In genomic region chr20:5131502-5131901, GRCh38 we compare ENCODE assay signal across 16 cellular contexts. TPM values are rescaled to one million over a fixed set of nuclear protein-coding genes. Genes with fewer than 3 reads are reported as not detected.
DNase-seq lines count a peak whose midpoint lies in the region; ATAC-seq lines count a peak whose summit lies in the region.
"Had no signal": no experiment of that assay in that cellular context is flagged by ENCODE, and none has a peak within 500 bp of the region (broad histone marks: within the 10 kb centered on the region; RNA-seq: fewer than 3 reads in every experiment).

No MANE protein-coding gene starts in this region.

- H3K36me3 ChIP-seq in muscle layer of duodenum (ENCODE audit: control insufficient read depth in 1 of 2, insufficient read depth in 2 of 2, low read length in 2 of 2), result no peaks in the 10 kb centered on the region
- H3K36me3 ChIP-seq: ovary had no signal

- peak overlapping the region; percentile 21 for H3K4me3 Mint-ChIP-seq in stimulated activated naive CD8-positive, alpha-beta T cell treated with anti-CD3 and anti-CD28 coated beads, Interleukin-15, Interleukin-2, amounts not matched to agents 100 ng/mL and 50 ng/mL, for 24 hours
- H3K4me3 Mint-ChIP-seq in activated CD4-positive, alpha-beta memory T cell treated with anti-CD3 and anti-CD28 coated beads for 36 hours, result no peak overlapping the region

- no peak for DNase-seq in stimulated activated naive CD8-positive, alpha-beta T cell treated with anti-CD3 and anti-CD28 coated beads, Interleukin-15, Interleukin-2, amounts not matched to agents 100 U/mL and 50 U/mL, for 24 hours
- no peak for DNase-seq in activated CD4-positive, alpha-beta memory T cell treated with anti-CD3 and anti-CD28 coated beads for 36 hours
- DNase-seq in NCI-H2171 (lab: John Stamatoyannopoulos, UW) (no peak), NCI-H2196 treated with DMSO at 0.1 percent for 48 hours (lab: John Stamatoyannopoulos, UW; ENCODE audit: unreplicated experiment) (no peak), GOT3 (lab: John Stamatoyannopoulos, UW) (no peak), MV-4-11 (lab: John Stamatoyannopoulos, UW) (no peak)
- DNase-seq: activated CD4-positive, alpha-beta T cell treated with anti-CD3 and anti-CD28 coated beads, Interleukin-2, amount 50 U/mL, for 48 hours; activated naive CD4-positive, alpha-beta T cell treated with anti-CD3 and anti-CD28 coated beads, Interleukin-2, amount 50 U/mL, for 16 hours; mesendoderm; NCI-H1092 treated with DMSO at 0.1 percent for 48 hours; NCI-H524; ovary; T1000 had no signal

- no peaks in the 10 kb centered on the region for H3K27me3 ChIP-seq in muscle layer of duodenum (ENCODE audit: low read depth, low read length)
- H3K27me3 ChIP-seq: ovary had no signal

- peaks cover 9% of the 10 kb centered on the region for H3K36me3 Mint-ChIP-seq in stimulated activated naive CD8-positive, alpha-beta T cell treated with anti-CD3 and anti-CD28 coated beads, Interleukin-15, Interleukin-2, amounts not matched to agents 100 ng/mL and 50 ng/mL, for 24 hours (ENCODE audit: low read depth)
- peaks cover 6% of the 10 kb centered on the region for H3K36me3 Mint-ChIP-seq in activated CD4-positive, alpha-beta memory T cell treated with anti-CD3 and anti-CD28 coated beads for 36 hours

- intact Hi-C loops in activated CD4-positive, alpha-beta memory T cell treated with anti-CD3 and anti-CD28 coated beads for 36 hours (cut with micrococcal nuclease), result no loop called here

- POLR2A ChIA-PET in activated CD4-positive, alpha-beta memory T cell treated with anti-CD3 and anti-CD28 coated beads for 36 hours (lab: Charles Lee), result no interaction called here

- CTCF ChIA-PET in activated CD4-positive, alpha-beta memory T cell treated with anti-CD3 and anti-CD28 coated beads for 36 hours (lab: Charles Lee), result interaction anchor here (0.6 to 1.9 kb wide), 4 partner anchors 17 to 374 kb away, joined by 3 to 14 read pairs (median 3); no protein-coding TSS in a partner anchor

- peak overlapping the region; percentile 76 for H3K27ac ChIP-seq in muscle layer of duodenum (ENCODE audit: low read length)
- H3K27ac ChIP-seq: ovary had no signal

- no peaks in the 10 kb centered on the region for H3K9me3 ChIP-seq in muscle layer of duodenum (ENCODE audit: control insufficient read depth in 1 of 2, low read length in 2 of 2)
- H3K9me3 ChIP-seq: ovary had no signal

- no peaks in the 10 kb centered on the region for H3K27me3 Mint-ChIP-seq in stimulated activated naive CD8-positive, alpha-beta T cell treated with anti-CD3 and anti-CD28 coated beads, Interleukin-15, Interleukin-2, amounts not matched to agents 100 ng/mL and 50 ng/mL, for 24 hours
- H3K27me3 Mint-ChIP-seq in activated CD4-positive, alpha-beta memory T cell treated with anti-CD3 and anti-CD28 coated beads for 36 hours, result no peaks in the 10 kb centered on the region

- peaks cover 3 to 39% of the 10 kb centered on the region in 2 donors for H3K4me1 ChIP-seq in muscle layer of duodenum (ENCODE audit: control insufficient read depth in 1 of 2, insufficient read depth in 2 of 2, low read length in 2 of 2)

- no peak for ATAC-seq in stimulated activated naive CD8-positive, alpha-beta T cell treated with anti-CD3 and anti-CD28 coated beads, Interleukin-15, Interleukin-2, amounts not matched to agents 100 U/mL and 50 U/mL, for 24 hours
- ATAC-seq: Panc1 had no signal

- H3K4me1 Mint-ChIP-seq in stimulated activated naive CD8-positive, alpha-beta T cell treated with anti-CD3 and anti-CD28 coated beads, Interleukin-15, Interleukin-2, amounts not matched to agents 100 ng/mL and 50 ng/mL, for 24 hours (ENCODE audit: low read depth), result peaks cover 41% of the 10 kb centered on the region
- peaks cover 31% of the 10 kb centered on the region for H3K4me1 Mint-ChIP-seq in activated CD4-positive, alpha-beta memory T cell treated with anti-CD3 and anti-CD28 coated beads for 36 hours (ENCODE audit: low read depth)

- no peaks in the 10 kb centered on the region for H3K9me3 Mint-ChIP-seq in stimulated activated naive CD8-positive, alpha-beta T cell treated with anti-CD3 and anti-CD28 coated beads, Interleukin-15, Interleukin-2, amounts not matched to agents 100 ng/mL and 50 ng/mL, for 24 hours
- H3K9me3 Mint-ChIP-seq in activated CD4-positive, alpha-beta memory T cell treated with anti-CD3 and anti-CD28 coated beads for 36 hours, result no peaks in the 10 kb centered on the region

- no peak overlapping the region for H3K4me3 ChIP-seq in muscle layer of duodenum (ENCODE audit: low read depth in 1 of 2, low read length in 2 of 2)
- H3K4me3 ChIP-seq: ovary had no signal

- H3K27ac Mint-ChIP-seq in stimulated activated naive CD8-positive, alpha-beta T cell treated with anti-CD3 and anti-CD28 coated beads, Interleukin-15, Interleukin-2, amounts not matched to agents 100 ng/mL and 50 ng/mL, for 24 hours, result peak overlapping the region; percentile 63
- peak overlapping the region; percentile 20 for H3K27ac Mint-ChIP-seq in activated CD4-positive, alpha-beta memory T cell treated with anti-CD3 and anti-CD28 coated beads for 36 hours

RNA-seq across cellular contexts. Expression of gene CDS2, which starts 4.7 kb away (rescaled TPM):
- 10 to 100 TPM; 46.5 to 47.4 TPM for total RNA-seq in activated CD4-positive, alpha-beta memory T cell treated with anti-CD3 and anti-CD28 coated beads for 36 hours

RNA-seq across cellular contexts. Expression of gene PCNA, which starts 11.7 kb away (rescaled TPM):
- total RNA-seq in activated CD4-positive, alpha-beta memory T cell treated with anti-CD3 and anti-CD28 coated beads for 36 hours, result 100 to 1,000 TPM; 554 to 560 TPM

RNA-seq across cellular contexts. Expression of gene TMEM230, which starts 18.6 kb away (rescaled TPM):
- 10 to 100 TPM; 75.5 to 77.1 TPM for total RNA-seq in activated CD4-positive, alpha-beta memory T cell treated with anti-CD3 and anti-CD28 coated beads for 36 hours
